18 cellular contexts compared by ENCODE assay signal in the genomic region with DNA sequence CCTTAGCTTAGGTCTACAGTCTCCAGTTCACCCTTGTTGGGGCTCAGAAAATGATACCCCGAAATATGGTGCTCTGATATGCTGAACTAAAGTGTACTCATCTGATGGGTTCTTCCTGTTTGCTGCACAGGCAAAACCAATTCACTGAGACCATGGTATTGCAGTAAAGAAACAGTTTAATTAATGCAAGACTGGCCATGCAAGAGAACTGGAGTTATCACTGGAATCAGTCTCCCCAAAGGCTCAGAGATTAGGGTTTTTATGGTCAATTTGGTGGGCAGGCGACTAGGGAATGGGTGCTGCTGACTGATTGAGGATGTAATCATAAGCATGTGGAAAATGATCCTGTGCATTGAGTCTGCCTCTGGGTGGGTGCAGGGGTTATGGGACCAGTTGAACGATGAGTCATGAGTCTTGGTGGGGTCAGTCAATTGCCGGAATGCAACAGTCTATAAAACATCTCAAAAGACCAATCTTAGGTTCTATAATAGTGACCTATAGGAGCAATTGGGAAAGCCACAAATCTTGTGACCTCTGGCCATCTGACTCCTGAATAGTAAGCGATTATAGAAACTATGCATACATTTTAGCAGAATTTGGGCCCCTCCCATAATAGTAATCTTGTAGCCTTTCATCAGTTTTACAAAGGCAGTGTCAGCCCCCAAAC.
DNase-seq lines count a peak whose midpoint lies in the region; ATAC-seq and TF ChIP-seq lines count a peak whose summit lies in the region.
"Had no signal": no experiment of that assay in that cellular context is flagged by ENCODE, and none has a peak within 500 bp of the region (broad histone marks: within the 10 kb centered on the region; RNA-seq: fewer than 3 reads in every experiment).

No MANE protein-coding gene starts in this region.

- CTCF ChIA-PET in PC-3 (lab: Charles Lee): no interaction called here

- no peaks in the 10 kb centered on the region for H3K27me3 Mint-ChIP-seq in activated naive CD8-positive, alpha-beta T cell treated with anti-CD3 and anti-CD28 coated beads, Interleukin-2, amount 50 U/mL, for 24 hours
- H3K27me3 Mint-ChIP-seq in activated naive CD8-positive, alpha-beta T cell treated with anti-CD3 and anti-CD28 coated beads for 36 hours: no peaks in the 10 kb centered on the region
- H3K27me3 Mint-ChIP-seq in neural progenitor cell (ENCODE audit: insufficient read depth, low read depth): peaks cover 2% of the 10 kb centered on the region

- H3K9me3 ChIP-seq in PC-3 (ENCODE audit: low read length): no peaks in the 10 kb centered on the region
- no peaks in the 10 kb centered on the region for H3K9me3 ChIP-seq in trophoblast cell (ENCODE audit: insufficient read depth, low read depth, low read length)
- H3K9me3 ChIP-seq in neural progenitor cell (ENCODE audit: low read depth): no peaks in the 10 kb centered on the region

- intact Hi-C loops in PC-3 (cut with micrococcal nuclease): loop anchor here (5.0 kb wide), 1 partner anchor 64 kb away; no protein-coding TSS in a partner anchor

- no peak overlapping the region for H3K4me3 ChIP-seq in PC-3 (ENCODE audit: low read length)
- no peak overlapping the region for H3K4me3 ChIP-seq in brain microvascular endothelial cell (ENCODE audit: low read depth, low read length)
- no peak overlapping the region for H3K4me3 ChIP-seq in trophoblast cell (ENCODE audit: low read depth, low read length)
- no peak overlapping the region for H3K4me3 ChIP-seq in neural progenitor cell
- H3K4me3 ChIP-seq: GM23248 had no signal

- no peaks in the 10 kb centered on the region for H3K36me3 ChIP-seq in PC-3 (ENCODE audit: low read depth, low read length)
- no peaks in the 10 kb centered on the region for H3K36me3 ChIP-seq in brain microvascular endothelial cell (replicated peaks)
- no peaks in the 10 kb centered on the region for H3K36me3 ChIP-seq in trophoblast cell (ENCODE audit: control insufficient read depth in 1 of 2, insufficient read depth in 2 of 2, low read length in 2 of 2)
- H3K36me3 ChIP-seq in neural progenitor cell: no peaks in the 10 kb centered on the region

- H3K27me3 ChIP-seq in PC-3 (ENCODE audit: low read length) (no peaks in the 10 kb centered on the region), brain microvascular endothelial cell (replicated peaks) (no peaks in the 10 kb centered on the region), trophoblast cell (ENCODE audit: insufficient read depth, low read length) (no peaks in the 10 kb centered on the region), neural progenitor cell (no peaks in the 10 kb centered on the region)

- H3K18ac ChIP-seq in trophoblast cell (ENCODE audit: low read length): no peak overlapping the region

- peaks cover 14% of the 10 kb centered on the region for H3K79me1 ChIP-seq in trophoblast cell (ENCODE audit: low read length)

- peaks cover 2% of the 10 kb centered on the region for H3K36me3 Mint-ChIP-seq in activated naive CD8-positive, alpha-beta T cell treated with anti-CD3 and anti-CD28 coated beads, Interleukin-2, amount 50 U/mL, for 24 hours (ENCODE audit: low read depth)
- H3K36me3 Mint-ChIP-seq in activated naive CD8-positive, alpha-beta T cell treated with anti-CD3 and anti-CD28 coated beads for 36 hours: peaks cover 8% of the 10 kb centered on the region
- H3K36me3 Mint-ChIP-seq in neural progenitor cell: no peaks in the 10 kb centered on the region
- H3K36me3 Mint-ChIP-seq: CD14-positive monocyte had no signal

- ATAC-seq in activated naive CD8-positive, alpha-beta T cell treated with anti-CD3 and anti-CD28 coated beads, Interleukin-2, amount 50 U/mL, for 24 hours: no peak
- ATAC-seq in PC-3: no peak
- ATAC-seq: SK-N-SH treated with all-trans-retinoic acid at 6 μM for 48 hours had no signal

- H3K4me2 ChIP-seq in PC-3 (ENCODE audit: low read length) (no peak overlapping the region), trophoblast cell (ENCODE audit: low read length) (no peak overlapping the region), neural progenitor cell (no peak overlapping the region)

- H2BK12ac ChIP-seq in trophoblast cell (ENCODE audit: low read length): no peak overlapping the region

- no TSS peak for BruUV-seq in PC-3 (replicated peaks; lab: Mats Ljungman, UMichigan)

- no peaks in the 10 kb centered on the region for H4K20me1 ChIP-seq in PC-3 (ENCODE audit: low read length)
- H4K20me1 ChIP-seq in neural progenitor cell (ENCODE audit: low read depth): no peaks in the 10 kb centered on the region

- H3F3A ChIP-seq in PC-3 (ENCODE audit: low read length, unreplicated experiment) (no peaks in the 10 kb centered on the region), neural progenitor cell (ENCODE audit: low read depth) (no peaks in the 10 kb centered on the region)

- no peak overlapping the region for H3K4ac ChIP-seq in trophoblast cell (ENCODE audit: low read depth, low read length)

- H3K27ac Mint-ChIP-seq in activated naive CD8-positive, alpha-beta T cell treated with anti-CD3 and anti-CD28 coated beads, Interleukin-2, amount 50 U/mL, for 24 hours: peak overlapping the region; percentile 16
- H3K27ac Mint-ChIP-seq in activated naive CD8-positive, alpha-beta T cell treated with anti-CD3 and anti-CD28 coated beads for 36 hours: no peak overlapping the region
- no peak overlapping the region for H3K27ac Mint-ChIP-seq in neural progenitor cell

- no peak overlapping the region for H2AFZ ChIP-seq in PC-3 (ENCODE audit: low read length)
- no peak overlapping the region for H2AFZ ChIP-seq in trophoblast cell (ENCODE audit: insufficient read depth, low read length, poor library complexity)
- no peak overlapping the region for H2AFZ ChIP-seq in neural progenitor cell (replicated peaks)
- H2AFZ ChIP-seq: GM23248 had no signal

- H3K9ac ChIP-seq in PC-3 (ENCODE audit: low read length): no peak overlapping the region
- no peak overlapping the region for H3K9ac ChIP-seq in trophoblast cell (ENCODE audit: low read length)
- H3K9ac ChIP-seq in neural progenitor cell: no peak overlapping the region
- H3K9ac ChIP-seq: GM23248 had no signal

- H2BK5ac ChIP-seq in trophoblast cell (ENCODE audit: low read depth, low read length, poor library complexity): no peak overlapping the region

- no peak overlapping the region for H3K4me3 Mint-ChIP-seq in activated naive CD8-positive, alpha-beta T cell treated with anti-CD3 and anti-CD28 coated beads, Interleukin-2, amount 50 U/mL, for 24 hours
- no peak overlapping the region for H3K4me3 Mint-ChIP-seq in activated naive CD8-positive, alpha-beta T cell treated with anti-CD3 and anti-CD28 coated beads for 36 hours
- H3K4me3 Mint-ChIP-seq in neural progenitor cell: no peak overlapping the region

- H4K8ac ChIP-seq in trophoblast cell (ENCODE audit: low read depth, low read length): no peak overlapping the region

- peak overlapping the region; percentile 30 for H4K91ac ChIP-seq in trophoblast cell (ENCODE audit: low read depth, low read length)

- H3K9me3 Mint-ChIP-seq in activated naive CD8-positive, alpha-beta T cell treated with anti-CD3 and anti-CD28 coated beads, Interleukin-2, amount 50 U/mL, for 24 hours: peaks cover 10% of the 10 kb centered on the region
- peaks cover 3% of the 10 kb centered on the region for H3K9me3 Mint-ChIP-seq in activated naive CD8-positive, alpha-beta T cell treated with anti-CD3 and anti-CD28 coated beads for 36 hours
- H3K9me3 Mint-ChIP-seq in neural progenitor cell: no peaks in the 10 kb centered on the region

- H2AK5ac ChIP-seq in trophoblast cell (ENCODE audit: low read length): no peak overlapping the region

- in situ Hi-C loops in brain microvascular endothelial cell (cut with HindIII; ENCODE audit: low pct_ligation_motif_present, low sequenced_read_pairs): no loop called here

- H2BK120ac ChIP-seq in trophoblast cell (ENCODE audit: insufficient read depth, low read length, poor library complexity): peak overlapping the region; percentile 16

- H3K23ac ChIP-seq in trophoblast cell (ENCODE audit: low read length): no peak overlapping the region

- no peak for DNase-seq in activated naive CD8-positive, alpha-beta T cell treated with anti-CD3 and anti-CD28 coated beads, Interleukin-2, amount 50 U/mL, for 24 hours
- DNase-seq in activated naive CD8-positive, alpha-beta T cell treated with anti-CD3 and anti-CD28 coated beads for 36 hours: no peak
- DNase-seq in PC-3: no peak
- no peak for DNase-seq in brain microvascular endothelial cell
- no peak for DNase-seq in trophoblast cell
- DNase-seq in RPMI8226: no peak
- DNase-seq in neural progenitor cell (ENCODE audit: low spot score): no peak
- no peak for DNase-seq in NCI-H510A (lab: John Stamatoyannopoulos, UW)
- DNase-seq: COR-L47, DMS53, GM23248, MM.1S, NCI-H1105 treated with DMSO at 0.1 percent for 48 hours, NCI-H1930, NCI-H2171 had no signal

- H3K14ac ChIP-seq in trophoblast cell (ENCODE audit: low read length): no peak overlapping the region

- H3K27ac ChIP-seq in PC-3 (ENCODE audit: low read length) (peak overlapping the region; percentile 36; the same call in 1 of the 2 replicates), brain microvascular endothelial cell (peak overlapping the region; percentile 22), trophoblast cell (ENCODE audit: low read depth, low read length) (no peak overlapping the region), neural progenitor cell (no peak overlapping the region)
- H3K27ac ChIP-seq: 22Rv1, GM23248 had no signal

- H3K9me2 ChIP-seq in PC-3 (replicated peaks; ENCODE audit: low read length): no peaks in the 10 kb centered on the region

- WGBS in trophoblast cell (ENCODE audit: extremely low coverage, insufficient coverage, insufficient read length): no CpG with 5 or more reads among the region's 5 CpGs

- POLR2A ChIA-PET in PC-3 (lab: Charles Lee; ENCODE audit: unreplicated experiment): no interaction called here

- H3K4me1 ChIP-seq in PC-3 (ENCODE audit: insufficient read depth, low read length): peaks cover 39% of the 10 kb centered on the region
- peaks cover 5 to 8% of the 10 kb centered on the region in 2 experiments for H3K4me1 ChIP-seq in trophoblast cell (ENCODE audit: control insufficient read depth in 1 of 2, insufficient read depth in 2 of 2, low read length in 2 of 2)
- H3K4me1 ChIP-seq in neural progenitor cell: no peaks in the 10 kb centered on the region

- H4K12ac ChIP-seq in trophoblast cell (ENCODE audit: low read depth, low read length): no peak overlapping the region

- no peaks in the 10 kb centered on the region for H3K79me2 ChIP-seq in PC-3 (ENCODE audit: low read length)
- H3K79me2 ChIP-seq in trophoblast cell (ENCODE audit: control insufficient read depth, insufficient read depth, low read length, poor library complexity): no peaks in the 10 kb centered on the region
- H3K79me2 ChIP-seq in neural progenitor cell (ENCODE audit: low read depth): no peaks in the 10 kb centered on the region

- TF ChIP-seq CTCF in PC-3 (conservative IDR thresholded peaks at IDR 0.05; ENCODE audit: low read depth, low read length) (no peak), brain microvascular endothelial cell (IDR thresholded peaks at IDR 0.05; ENCODE audit: low read depth, low read length, missing control alignments) (no peak), neural progenitor cell (IDR thresholded peaks at IDR 0.05) (no peak)

- peaks cover 62% of the 10 kb centered on the region for H3K4me1 Mint-ChIP-seq in activated naive CD8-positive, alpha-beta T cell treated with anti-CD3 and anti-CD28 coated beads, Interleukin-2, amount 50 U/mL, for 24 hours
- H3K4me1 Mint-ChIP-seq in activated naive CD8-positive, alpha-beta T cell treated with anti-CD3 and anti-CD28 coated beads for 36 hours: peaks cover 27% of the 10 kb centered on the region
- H3K4me1 Mint-ChIP-seq in neural progenitor cell: peaks cover 5% of the 10 kb centered on the region

Comparison
In these comparisons a context has a peak if more than half of its experiments do, and no peak if none do; other contexts are left out.
1. H3K27ac ChIP-seq: peak in PC-3 (single experiment) and brain microvascular endothelial cell (single experiment); none in trophoblast cell (single experiment) and neural progenitor cell (single experiment).